ENCODE assay signal across 20 cellular contexts in the genomic region with DNA sequence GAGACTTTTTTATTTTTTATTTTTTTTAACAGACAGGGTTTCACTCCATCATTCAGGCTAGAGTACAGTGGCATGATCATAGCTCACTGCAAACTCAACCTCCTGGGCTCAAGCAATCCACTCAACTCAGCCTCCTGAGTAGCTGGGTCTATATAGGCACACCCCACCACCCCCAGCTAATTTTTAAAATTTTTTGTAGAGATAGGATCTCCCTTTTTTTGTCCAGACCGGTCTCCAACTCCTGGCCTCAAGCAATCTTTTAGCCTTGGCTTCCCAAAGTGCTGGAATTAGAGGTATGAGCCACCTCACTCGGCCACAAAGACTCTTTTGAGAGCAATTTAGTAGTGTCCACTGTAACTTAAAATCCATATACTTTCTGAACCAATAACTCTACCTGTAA.
DNase-seq lines count a peak whose midpoint lies in the region; ATAC-seq and TF ChIP-seq lines count a peak whose summit lies in the region.
"Had no signal": no experiment of that assay in that cellular context is flagged by ENCODE, and none has a peak within 500 bp of the region (broad histone marks: within the 10 kb centered on the region; RNA-seq: fewer than 3 reads in every experiment).

No MANE protein-coding gene starts in this region.

- H2BK120ac ChIP-seq in trophoblast cell (ENCODE audit: insufficient read depth, low read length, poor library complexity), result no peak overlapping the region

- no peak for ATAC-seq in GM23338
- no peak for ATAC-seq in left lobe of liver
- no peak for ATAC-seq in lower lobe of right lung
- ATAC-seq: HepG2, K562 had no signal

- H3K27me3 ChIP-seq in GM23338 (ENCODE audit: insufficient read depth), result no peaks in the 10 kb centered on the region
- H3K27me3 ChIP-seq in KMS-11 (ENCODE audit: insufficient read depth, low read depth), result no peaks in the 10 kb centered on the region
- no peaks in the 10 kb centered on the region for H3K27me3 ChIP-seq in endodermal cell (ENCODE audit: control insufficient read depth, insufficient read depth, low read length, poor library complexity, severe bottlenecking)
- no peaks in the 10 kb centered on the region for H3K27me3 ChIP-seq in trophoblast cell (ENCODE audit: insufficient read depth, low read length)
- no peaks in the 10 kb centered on the region for H3K27me3 ChIP-seq in lower lobe of right lung (ENCODE audit: low read depth)
- H3K27me3 ChIP-seq: BLaER1 had no signal

- H3K36me3 Mint-ChIP-seq in GM23338 (ENCODE audit: low read depth) (no peaks in the 10 kb centered on the region), endodermal cell (ENCODE audit: low read depth) (no peaks in the 10 kb centered on the region)

- H3K4me1 Mint-ChIP-seq in GM23338, result peaks cover 85% of the 10 kb centered on the region
- peaks cover 46% of the 10 kb centered on the region for H3K4me1 Mint-ChIP-seq in endodermal cell

- no peaks in the 10 kb centered on the region for H3F3A ChIP-seq in GM23338 (replicated peaks; ENCODE audit: low read depth)

- no peak overlapping the region for H4K91ac ChIP-seq in trophoblast cell (ENCODE audit: low read depth, low read length)

- H3K27ac ChIP-seq in GM23338 (ENCODE audit: low read depth) (0 out of 2 replicates have a peak overlapping the region, but pooled peaks have one; percentile 11), KMS-11 (no peak overlapping the region), endodermal cell (ENCODE audit: low read depth, low read length) (no peak overlapping the region), trophoblast cell (ENCODE audit: low read depth, low read length) (peak overlapping the region; percentile 25), lower lobe of right lung (no peak overlapping the region)
- H3K27ac ChIP-seq: BLaER1 had no signal

- H2BK12ac ChIP-seq in trophoblast cell (ENCODE audit: low read length), result no peak overlapping the region

- no peaks in the 10 kb centered on the region for H3K9me2 ChIP-seq in GM23338 (ENCODE audit: insufficient read depth)

- peaks cover 5% of the 10 kb centered on the region for H3K79me1 ChIP-seq in trophoblast cell (ENCODE audit: low read length)

- H3K23ac ChIP-seq in trophoblast cell (ENCODE audit: low read length), result no peak overlapping the region

- WGBS in endodermal cell (ENCODE audit: insufficient coverage in 1 of 2, insufficient read length in 1 of 2), 2 experiments, result 88 to 100% methylated on average over 2 of the region's 2 CpGs
- no CpG with 5 or more reads among the region's 2 CpGs for WGBS in trophoblast cell (ENCODE audit: extremely low coverage, insufficient coverage, insufficient read length)

- intact Hi-C loops in lower lobe of right lung (cut with DNase I), result no loop called here

- H2BK5ac ChIP-seq in trophoblast cell (ENCODE audit: low read depth, low read length, poor library complexity), result no peak overlapping the region

- no peak overlapping the region for H2AK5ac ChIP-seq in trophoblast cell (ENCODE audit: low read length)

- no peak overlapping the region for H4K12ac ChIP-seq in trophoblast cell (ENCODE audit: low read depth, low read length)

- H3K4me2 ChIP-seq in GM23338 (0 out of 2 replicates have a peak overlapping the region, but pooled peaks have one; percentile 18), KMS-11 (peak overlapping the region; percentile 17; the same call in 1 of the 2 replicates), trophoblast cell (ENCODE audit: low read length) (no peak overlapping the region)
- H3K4me2 ChIP-seq: BLaER1 had no signal

- H3K36me3 ChIP-seq in GM23338 (ENCODE audit: insufficient read depth) (no peaks in the 10 kb centered on the region), KMS-11 (ENCODE audit: insufficient read depth) (no peaks in the 10 kb centered on the region), endodermal cell (ENCODE audit: control insufficient read depth, insufficient read depth, low read length) (no peaks in the 10 kb centered on the region), trophoblast cell (ENCODE audit: control insufficient read depth in 1 of 2, insufficient read depth in 2 of 2, low read length in 2 of 2) (peaks cover 0 to 2% of the 10 kb centered on the region in 2 experiments), lower lobe of right lung (no peaks in the 10 kb centered on the region)
- H3K36me3 ChIP-seq: BLaER1 had no signal

- H2AFZ ChIP-seq in GM23338 (no peak overlapping the region), KMS-11 (ENCODE audit: low read depth) (no peak overlapping the region), trophoblast cell (ENCODE audit: insufficient read depth, low read length, poor library complexity) (no peak overlapping the region)

- no peak overlapping the region for H3K4me3 ChIP-seq in GM23338
- no peak overlapping the region for H3K4me3 ChIP-seq in KMS-11 (IDR thresholded peaks at IDR 0.05; ENCODE audit: insufficient read depth, low read depth, low read length)
- H3K4me3 ChIP-seq in endodermal cell (ENCODE audit: low read length), result no peak overlapping the region
- no peak overlapping the region for H3K4me3 ChIP-seq in trophoblast cell (ENCODE audit: low read depth, low read length)
- no peak overlapping the region for H3K4me3 ChIP-seq in lower lobe of right lung
- H3K4me3 ChIP-seq: BLaER1, GM12878, K562 had no signal

- H3K14ac ChIP-seq in trophoblast cell (ENCODE audit: low read length), result no peak overlapping the region

- H3K4me1 ChIP-seq in GM23338 (ENCODE audit: insufficient read depth), result peaks cover 73% of the 10 kb centered on the region
- peaks cover 97% of the 10 kb centered on the region for H3K4me1 ChIP-seq in KMS-11 (ENCODE audit: low read depth, poor library complexity, severe bottlenecking)
- H3K4me1 ChIP-seq in endodermal cell (ENCODE audit: control insufficient read depth, insufficient read depth, low read length), result peaks cover 20% of the 10 kb centered on the region
- H3K4me1 ChIP-seq in trophoblast cell (ENCODE audit: control insufficient read depth in 1 of 2, insufficient read depth in 2 of 2, low read length in 2 of 2), result peaks cover 10 to 19% of the 10 kb centered on the region in 2 experiments
- peaks cover 8% of the 10 kb centered on the region for H3K4me1 ChIP-seq in lower lobe of right lung
- H3K4me1 ChIP-seq: BLaER1 had no signal

- no peak overlapping the region for H3K4me3 Mint-ChIP-seq in GM23338
- no peak overlapping the region for H3K4me3 Mint-ChIP-seq in endodermal cell
- H3K4me3 Mint-ChIP-seq: CD4-positive, alpha-beta T cell had no signal

- no peak overlapping the region for H3K9ac ChIP-seq in KMS-11
- H3K9ac ChIP-seq in endodermal cell (ENCODE audit: extremely low read depth, low read length, poor library complexity, severe bottlenecking), result no peak overlapping the region
- H3K9ac ChIP-seq in trophoblast cell (ENCODE audit: low read length), result no peak overlapping the region
- H3K9ac ChIP-seq: BLaER1 had no signal

- no peaks in the 10 kb centered on the region for H3K9me3 ChIP-seq in endodermal cell (ENCODE audit: control insufficient read depth, low read length)
- no peaks in the 10 kb centered on the region for H3K9me3 ChIP-seq in trophoblast cell (ENCODE audit: insufficient read depth, low read depth, low read length)
- no peaks in the 10 kb centered on the region for H3K9me3 ChIP-seq in lower lobe of right lung
- H3K9me3 ChIP-seq: BLaER1 had no signal

- peaks cover 97% of the 10 kb centered on the region for H3K79me2 ChIP-seq in GM23338 (replicated peaks; ENCODE audit: insufficient read depth)
- peaks cover 98% of the 10 kb centered on the region for H3K79me2 ChIP-seq in KMS-11 (ENCODE audit: insufficient read depth, low read depth)
- peaks cover 1% of the 10 kb centered on the region for H3K79me2 ChIP-seq in trophoblast cell (ENCODE audit: control insufficient read depth, insufficient read depth, low read length, poor library complexity)

- TF ChIP-seq CTCF in GM23338 (conservative IDR thresholded peaks at IDR 0.05; ENCODE audit: low read depth in 2 of 2), result no peak
- no peak for TF ChIP-seq CTCF in KMS-11 (conservative IDR thresholded peaks at IDR 0.05; ENCODE audit: low read depth, low read length)
- TF ChIP-seq CTCF in endodermal cell (conservative IDR thresholded peaks at IDR 0.05), result no peak
- no peak for TF ChIP-seq CTCF in lower lobe of right lung (IDR thresholded peaks at IDR 0.05)

- H4K8ac ChIP-seq in trophoblast cell (ENCODE audit: low read depth, low read length), result no peak overlapping the region

- H3K9me3 Mint-ChIP-seq in GM23338 (no peaks in the 10 kb centered on the region), endodermal cell (no peaks in the 10 kb centered on the region)
- H3K9me3 Mint-ChIP-seq: CD4-positive, alpha-beta T cell had no signal

- no peak overlapping the region for H3K18ac ChIP-seq in trophoblast cell (ENCODE audit: low read length)

- H3K27ac Mint-ChIP-seq in GM23338 (peak overlapping the region; percentile 80), endodermal cell (peak overlapping the region; percentile 56)
- H3K27ac Mint-ChIP-seq: CD4-positive, alpha-beta T cell had no signal

- H3K4ac ChIP-seq in trophoblast cell (ENCODE audit: low read depth, low read length), result no peak overlapping the region

- peaks cover 6% of the 10 kb centered on the region for H3K27me3 Mint-ChIP-seq in GM23338 (ENCODE audit: insufficient read depth, low read depth, poor library complexity)
- no peaks in the 10 kb centered on the region for H3K27me3 Mint-ChIP-seq in endodermal cell (ENCODE audit: insufficient read depth)

- peaks cover 3% of the 10 kb centered on the region; the same call in 1 of the 2 replicates for H4K20me1 ChIP-seq in GM23338 (replicated peaks; ENCODE audit: insufficient read depth)
- peaks cover 69% of the 10 kb centered on the region for H4K20me1 ChIP-seq in KMS-11 (ENCODE audit: insufficient read depth)

- no peak for DNase-seq in GM23338 (ENCODE audit: low spot score)
- DNase-seq in endodermal cell, result no peak
- peak; percentile 75 to 93 for DNase-seq in trophoblast cell
- no peak for DNase-seq in mucosa of gallbladder (ENCODE audit: low spot score)
- DNase-seq in hypothalamus (lab: John Stamatoyannopoulos, UW), result no peak
- DNase-seq in left lobe of liver (ENCODE audit: low spot score), result no peak
- DNase-seq in lower lobe of right lung, result no peak
- DNase-seq: CD4-positive, alpha-beta T cell; COR-L47; GOT3; NCI-H1092 treated with DMSO at 0.1 percent for 48 hours; NCI-H2029; NCI-H226; NCI-H510A treated with DMSO at 0.1 percent for 48 hours; NCI-H748 treated with DMSO at 0.1 percent for 48 hours had no signal

TF ChIP-seq in GM23338, 12 proteins besides CTCF, POLR2A, EP300 and RAD21 (continues in another document):
- TF ChIP-seq ETS1 (IDR thresholded peaks at IDR 0.05) (no peak), JUNB (IDR thresholded peaks at IDR 0.05; ENCODE audit: unreplicated experiment) (no peak), ZNF331 (CRISPR knock-in tag; IDR thresholded peaks at IDR 0.05; ENCODE audit: low read depth) (no peak), EZH2 (IDR thresholded peaks at IDR 0.05; ENCODE audit: low read depth, unreplicated experiment) (no peak)

Comparison
In these comparisons a context has a peak if more than half of its experiments do, and no peak if none do; other contexts are left out.
1. DNase-seq: peak in trophoblast cell (2 of 2); none in GM23338 (single experiment), endodermal cell (single experiment), mucosa of gallbladder (single experiment), hypothalamus (0 of 51), left lobe of liver (single experiment) and lower lobe of right lung (single experiment).
2. H3K27ac ChIP-seq: peak in GM23338 (single experiment) and trophoblast cell (single experiment); none in KMS-11 (single experiment), endodermal cell (single experiment) and lower lobe of right lung (single experiment).